Comparison of ENCODE assay signal across 8 cellular contexts in genomic region chr20:1265916-1266166, GRCh38. TPM values are rescaled to one million over a fixed set of nuclear protein-coding genes. Genes with fewer than 3 reads are reported as not detected.
DNase-seq lines count a peak whose midpoint lies in the region; ATAC-seq and TF ChIP-seq lines count a peak whose summit lies in the region.

No MANE protein-coding gene starts in this region.

- H3K4me3 ChIP-seq in esophagus squamous epithelium, result peak overlapping the region; percentile 65 to 92 (median 72)

- H3K9me3 ChIP-seq in ES-I3 (ENCODE audit: control insufficient read depth, insufficient read depth, low read length), result no peaks in the 10 kb centered on the region
- no peaks in the 10 kb centered on the region for H3K9me3 ChIP-seq in esophagus squamous epithelium

- no peak for DNase-seq in esophagus squamous epithelium (lab: John Stamatoyannopoulos, UW)
- DNase-seq in progenitor cell of endocrine pancreas (ENCODE audit: low spot score, unreplicated experiment), result no peak
- no peak for DNase-seq in retina
- DNase-seq in T-helper 9 cell, result no peak

- H3K4me3 Mint-ChIP-seq in progenitor cell of endocrine pancreas (ENCODE audit: low read depth), result peak overlapping the region; percentile 76

- H3K27ac ChIP-seq in esophagus squamous epithelium, result peak overlapping the region; percentile 48 to 78 (median 68)

- peak overlapping the region; percentile 82 for H3K9ac ChIP-seq in ES-I3 (ENCODE audit: low read depth, low read length)

- no peak for TF ChIP-seq CTCF in esophagus squamous epithelium (IDR thresholded peaks at IDR 0.05)
- TF ChIP-seq CTCF in progenitor cell of endocrine pancreas (IDR thresholded peaks at IDR 0.05; ENCODE audit: unreplicated experiment), result no peak

- 2 to 11% methylated on average over 9 of the region's 10 CpGs for WGBS in esophagus squamous epithelium, 2 donors

- no peaks in the 10 kb centered on the region for H3K36me3 ChIP-seq in ES-I3 (ENCODE audit: insufficient read depth, low read length)
- H3K36me3 ChIP-seq in esophagus squamous epithelium, result no peaks in the 10 kb centered on the region

- peaks cover 10% of the 10 kb centered on the region for H3K27me3 Mint-ChIP-seq in progenitor cell of endocrine pancreas

- H3K27me3 ChIP-seq in esophagus squamous epithelium, result peaks cover 0 to 5% (median 0%) of the 10 kb centered on the region in 4 donors

- no peak for TF ChIP-seq POLR2A in esophagus squamous epithelium (IDR thresholded peaks at IDR 0.05)

- H3K4me1 Mint-ChIP-seq in progenitor cell of endocrine pancreas (ENCODE audit: low read depth), result peaks cover 8% of the 10 kb centered on the region

- no peaks in the 10 kb centered on the region for H3K36me3 Mint-ChIP-seq in progenitor cell of endocrine pancreas (ENCODE audit: insufficient read depth)

- intact Hi-C loops in esophagus squamous epithelium (cut with DNase I), result no loop called here

- no peaks in the 10 kb centered on the region for H3K9me3 Mint-ChIP-seq in progenitor cell of endocrine pancreas (ENCODE audit: low read depth)

- ATAC-seq in SK-N-SH treated with all-trans-retinoic acid at 6 μM for 48 hours (no peak), HG02840 (IDR thresholded peaks at IDR 0.05; ENCODE audit: low FRiP score, unreplicated experiment) (no peak), HG03520 (IDR thresholded peaks at IDR 0.05; ENCODE audit: unreplicated experiment) (no peak)

- H3K4me1 ChIP-seq in ES-I3 (ENCODE audit: insufficient read depth, low read length), result peaks cover 17% of the 10 kb centered on the region
- H3K4me1 ChIP-seq in esophagus squamous epithelium, result peaks cover 0 to 22% (median 5%) of the 10 kb centered on the region in 3 donors

- peak overlapping the region; percentile 71 for H3K27ac Mint-ChIP-seq in progenitor cell of endocrine pancreas

TF ChIP-seq in SK-N-SH treated with all-trans-retinoic acid at 6 μM for 48 hours, 23 proteins besides CTCF, POLR2A, EP300 and RAD21:
- TF ChIP-seq TOX (CRISPR knock-in tag; IDR thresholded peaks at IDR 0.05; ENCODE audit: borderline replicate concordance), result no peak
- no peak for TF ChIP-seq ZFP3 (CRISPR knock-in tag; IDR thresholded peaks at IDR 0.05)
- TF ChIP-seq ISL1 (CRISPR knock-in tag; IDR thresholded peaks at IDR 0.05), result peak; percentile 14; the same call in 1 of the 2 replicates
- no peak for TF ChIP-seq TSHZ2 (CRISPR knock-in tag; IDR thresholded peaks at IDR 0.05)

RNA-seq across cellular contexts. Expression of gene SNPH, which starts 0.3 kb away (rescaled TPM):
- 1 to 10 TPM in 3 of 4 donors, under 1 TPM in 1; 0.83 to 2.5 (median 1.5) TPM for total RNA-seq in esophagus squamous epithelium
- 2.7 and 3.3 TPM in 2 replicates for total RNA-seq in progenitor cell of endocrine pancreas

RNA-seq across cellular contexts. Expression of gene RAD21L1, which starts 40.0 kb away (rescaled TPM):
- total RNA-seq in esophagus squamous epithelium, result not detected
- total RNA-seq in progenitor cell of endocrine pancreas, result not detected in 2 replicates
